Comparison of ENCODE assay signal across 1 cellular context in the genomic region with DNA sequence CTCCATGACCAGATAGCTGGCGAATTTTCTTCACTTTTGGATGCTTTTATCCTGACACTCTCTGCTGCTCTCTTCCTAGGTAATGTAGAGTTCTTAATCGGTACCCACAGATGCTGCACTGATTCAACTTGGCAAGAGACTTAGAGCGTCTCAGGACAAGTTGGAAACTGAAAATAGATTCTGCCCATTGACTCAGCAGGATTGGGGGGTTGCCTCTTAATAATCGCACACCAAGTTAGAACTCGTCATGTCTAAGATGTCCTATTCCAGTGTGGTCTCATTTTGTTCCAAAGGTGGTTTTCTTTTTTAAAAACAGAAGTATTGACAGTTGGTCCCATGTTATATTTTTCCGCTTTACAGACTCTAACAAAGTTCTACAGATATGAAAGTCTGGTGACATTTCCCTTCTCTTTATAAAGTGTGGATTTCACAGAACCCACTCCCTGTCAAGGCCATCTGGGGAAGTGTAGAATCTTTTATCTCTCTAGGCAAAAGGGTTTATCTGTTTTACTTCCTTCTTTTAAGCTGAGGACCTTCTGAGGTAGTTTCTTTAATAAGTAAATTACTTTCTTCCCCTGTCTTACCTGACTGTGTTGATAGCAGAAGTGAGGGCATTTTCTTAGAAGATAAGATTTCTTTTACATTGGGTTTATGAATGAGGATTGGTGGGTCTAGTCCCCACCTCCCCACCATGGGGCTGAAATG.
TF ChIP-seq lines count a peak whose summit lies in the region.

No MANE protein-coding gene starts in this region.

TF ChIP-seq in K562, 482 proteins besides CTCF, POLR2A, EP300 and RAD21 (continued from another document and continues in another):
- TF ChIP-seq, protein P1, sequence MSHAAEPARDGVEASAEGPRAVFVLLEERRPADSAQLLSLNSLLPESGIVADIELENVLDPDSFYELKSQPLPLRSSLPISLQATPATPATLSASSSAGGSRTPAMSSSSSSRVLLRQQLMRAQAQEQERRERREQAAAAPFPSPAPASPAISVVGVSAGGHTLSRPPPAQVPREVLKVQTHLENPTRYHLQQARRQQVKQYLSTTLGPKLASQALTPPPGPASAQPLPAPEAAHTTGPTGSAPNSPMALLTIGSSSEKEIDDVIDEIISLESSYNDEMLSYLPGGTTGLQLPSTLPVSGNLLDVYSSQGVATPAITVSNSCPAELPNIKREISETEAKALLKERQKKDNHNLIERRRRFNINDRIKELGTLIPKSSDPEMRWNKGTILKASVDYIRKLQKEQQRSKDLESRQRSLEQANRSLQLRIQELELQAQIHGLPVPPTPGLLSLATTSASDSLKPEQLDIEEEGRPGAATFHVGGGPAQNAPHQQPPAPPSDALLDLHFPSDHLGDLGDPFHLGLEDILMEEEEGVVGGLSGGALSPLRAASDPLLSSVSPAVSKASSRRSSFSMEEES (CRISPR knock-in tag; IDR thresholded peaks at IDR 0.05), result no peak
- TF ChIP-seq NFXL1 (CRISPR knock-in tag; IDR thresholded peaks at IDR 0.05) (no peak), NR2C2 (CRISPR knock-in tag; IDR thresholded peaks at IDR 0.05) (no peak), NR2C2 (tag; IDR thresholded peaks at IDR 0.05) (no peak), TAL1 (IDR thresholded peaks at IDR 0.05) (peak; percentile 39; the same call in 1 of the 2 replicates), GTF2F1 (IDR thresholded peaks at IDR 0.05; ENCODE audit: low read depth, low read length) (no peak), NEUROD1 (IDR thresholded peaks at IDR 0.05; ENCODE audit: borderline replicate concordance, low read depth, low read length, partially characterized antibody) (no peak), ZSCAN29 (IDR thresholded peaks at IDR 0.05) (no peak), NR2F6 (CRISPR knock-in tag; IDR thresholded peaks at IDR 0.05) (no peak), ZNF586 (CRISPR knock-in tag; conservative IDR thresholded peaks at IDR 0.05) (no peak), CHCHD3 (CRISPR knock-in tag; IDR thresholded peaks at IDR 0.05) (no peak), DPF2 (IDR thresholded peaks at IDR 0.05) (peak; percentile 56), SMAD4 (CRISPR knock-in tag; conservative IDR thresholded peaks at IDR 0.05) (0 out of 2 replicates have a peak, but pooled peaks have one; percentile 15), CHD4 (IDR thresholded peaks at IDR 0.05; ENCODE audit: insufficient read depth, insufficient replicate concordance, low read depth, low read length, poor library complexity, severe bottlenecking) (no peak), PURB (CRISPR knock-in tag; IDR thresholded peaks at IDR 0.05; ENCODE audit: low read depth) (no peak), CTBP1 (IDR thresholded peaks at IDR 0.05; ENCODE audit: borderline replicate concordance) (peak; percentile 30; the same call in 1 of the 2 replicates), ZZZ3 (IDR thresholded peaks at IDR 0.05) (no peak), TRIM24 (IDR thresholded peaks at IDR 0.05) (0 out of 4 replicates have a peak, but pooled peaks of 1 of the 2 experiments have one; percentile 18), SPI1 (IDR thresholded peaks at IDR 0.05; ENCODE audit: borderline replicate concordance, low read depth, low read length) (peak; percentile 28; the same call in 1 of the 2 replicates), ZC3H8 (IDR thresholded peaks at IDR 0.05) (no peak), MAFK (IDR thresholded peaks at IDR 0.05; ENCODE audit: low read length) (0 out of 2 replicates have a peak, but pooled peaks have one; percentile 7), ZNF699 (CRISPR knock-in tag; IDR thresholded peaks at IDR 0.05; ENCODE audit: insufficient replicate concordance) (no peak), MAFF (IDR thresholded peaks at IDR 0.05; ENCODE audit: low read length) (peak; percentile 2; the same call in 1 of the 2 replicates), MECOM (CRISPR knock-in tag; IDR thresholded peaks at IDR 0.05) (no peak), PRPF4 (IDR thresholded peaks at IDR 0.05; ENCODE audit: insufficient read depth, low read depth, low read length, poor library complexity, severe bottlenecking) (no peak), ESRRB (CRISPR knock-in tag; IDR thresholded peaks at IDR 0.05; ENCODE audit: borderline replicate concordance) (no peak), ZFPM2 (CRISPR knock-in tag; IDR thresholded peaks at IDR 0.05) (no peak), ZBTB8A (IDR thresholded peaks at IDR 0.05; ENCODE audit: partially characterized antibody) (no peak), ZNF551 (CRISPR knock-in tag; IDR thresholded peaks at IDR 0.05) (no peak), ZNF232 (CRISPR knock-in tag; IDR thresholded peaks at IDR 0.05) (no peak), ZNF408 (CRISPR knock-in tag; IDR thresholded peaks at IDR 0.05; ENCODE audit: low read depth) (no peak), ELF4 (CRISPR knock-in tag; IDR thresholded peaks at IDR 0.05) (no peak), BMI1 (IDR thresholded peaks at IDR 0.05; ENCODE audit: low read length) (no peak), FOXM1 (IDR thresholded peaks at IDR 0.05; ENCODE audit: low read depth) (peak; percentile 27; the same call in 1 of the 2 replicates), FOXM1 (CRISPR knock-in tag; IDR thresholded peaks at IDR 0.05; ENCODE audit: low read depth) (no peak), ZKSCAN8 (CRISPR knock-in tag; IDR thresholded peaks at IDR 0.05) (no peak), FOXJ2 (tag; IDR thresholded peaks at IDR 0.05) (no peak), CBFA2T3 (IDR thresholded peaks at IDR 0.05) (peak; percentile 68), ZNF324 (CRISPR knock-in tag; IDR thresholded peaks at IDR 0.05) (no peak), CBX8 (IDR thresholded peaks at IDR 0.05; ENCODE audit: borderline replicate concordance, extremely low read depth, low read depth, low read length, poor library complexity, severe bottlenecking) (no peak), ZNF316 (IDR thresholded peaks at IDR 0.05) (peak; percentile 21; the same call in 1 of the 2 replicates), SMARCA4 (IDR thresholded peaks at IDR 0.05) (peak; percentile 64), EZH2 (IDR thresholded peaks at IDR 0.05; ENCODE audit: borderline replicate concordance, low read depth, low read length) (no peak), JUND (IDR thresholded peaks at IDR 0.05; ENCODE audit: borderline replicate concordance, low read depth, low read length) (0 out of 2 replicates have a peak, but pooled peaks have one; percentile 15), JUND (tag; IDR thresholded peaks at IDR 0.05; ENCODE audit: borderline replicate concordance, low read depth, low read length) (no peak; the same call in 2 of the 3 replicates), RFX5 (IDR thresholded peaks at IDR 0.05; ENCODE audit: low read depth, low read length) (no peak), SOX6 (IDR thresholded peaks at IDR 0.05) (peak; percentile 59; the same call in 1 of the 2 replicates), SRF (CRISPR knock-in tag; IDR thresholded peaks at IDR 0.05) (no peak)
- TF ChIP-seq, protein P2, sequence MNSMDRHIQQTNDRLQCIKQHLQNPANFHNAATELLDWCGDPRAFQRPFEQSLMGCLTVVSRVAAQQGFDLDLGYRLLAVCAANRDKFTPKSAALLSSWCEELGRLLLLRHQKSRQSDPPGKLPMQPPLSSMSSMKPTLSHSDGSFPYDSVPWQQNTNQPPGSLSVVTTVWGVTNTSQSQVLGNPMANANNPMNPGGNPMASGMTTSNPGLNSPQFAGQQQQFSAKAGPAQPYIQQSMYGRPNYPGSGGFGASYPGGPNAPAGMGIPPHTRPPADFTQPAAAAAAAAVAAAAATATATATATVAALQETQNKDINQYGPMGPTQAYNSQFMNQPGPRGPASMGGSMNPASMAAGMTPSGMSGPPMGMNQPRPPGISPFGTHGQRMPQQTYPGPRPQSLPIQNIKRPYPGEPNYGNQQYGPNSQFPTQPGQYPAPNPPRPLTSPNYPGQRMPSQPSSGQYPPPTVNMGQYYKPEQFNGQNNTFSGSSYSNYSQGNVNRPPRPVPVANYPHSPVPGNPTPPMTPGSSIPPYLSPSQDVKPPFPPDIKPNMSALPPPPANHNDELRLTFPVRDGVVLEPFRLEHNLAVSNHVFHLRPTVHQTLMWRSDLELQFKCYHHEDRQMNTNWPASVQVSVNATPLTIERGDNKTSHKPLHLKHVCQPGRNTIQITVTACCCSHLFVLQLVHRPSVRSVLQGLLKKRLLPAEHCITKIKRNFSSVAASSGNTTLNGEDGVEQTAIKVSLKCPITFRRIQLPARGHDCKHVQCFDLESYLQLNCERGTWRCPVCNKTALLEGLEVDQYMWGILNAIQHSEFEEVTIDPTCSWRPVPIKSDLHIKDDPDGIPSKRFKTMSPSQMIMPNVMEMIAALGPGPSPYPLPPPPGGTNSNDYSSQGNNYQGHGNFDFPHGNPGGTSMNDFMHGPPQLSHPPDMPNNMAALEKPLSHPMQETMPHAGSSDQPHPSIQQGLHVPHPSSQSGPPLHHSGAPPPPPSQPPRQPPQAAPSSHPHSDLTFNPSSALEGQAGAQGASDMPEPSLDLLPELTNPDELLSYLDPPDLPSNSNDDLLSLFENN (IDR thresholded peaks at IDR 0.05; ENCODE audit: low read depth in 2 of 2, low read length in 2 of 2), result no peak
- TF ChIP-seq, protein P3, sequence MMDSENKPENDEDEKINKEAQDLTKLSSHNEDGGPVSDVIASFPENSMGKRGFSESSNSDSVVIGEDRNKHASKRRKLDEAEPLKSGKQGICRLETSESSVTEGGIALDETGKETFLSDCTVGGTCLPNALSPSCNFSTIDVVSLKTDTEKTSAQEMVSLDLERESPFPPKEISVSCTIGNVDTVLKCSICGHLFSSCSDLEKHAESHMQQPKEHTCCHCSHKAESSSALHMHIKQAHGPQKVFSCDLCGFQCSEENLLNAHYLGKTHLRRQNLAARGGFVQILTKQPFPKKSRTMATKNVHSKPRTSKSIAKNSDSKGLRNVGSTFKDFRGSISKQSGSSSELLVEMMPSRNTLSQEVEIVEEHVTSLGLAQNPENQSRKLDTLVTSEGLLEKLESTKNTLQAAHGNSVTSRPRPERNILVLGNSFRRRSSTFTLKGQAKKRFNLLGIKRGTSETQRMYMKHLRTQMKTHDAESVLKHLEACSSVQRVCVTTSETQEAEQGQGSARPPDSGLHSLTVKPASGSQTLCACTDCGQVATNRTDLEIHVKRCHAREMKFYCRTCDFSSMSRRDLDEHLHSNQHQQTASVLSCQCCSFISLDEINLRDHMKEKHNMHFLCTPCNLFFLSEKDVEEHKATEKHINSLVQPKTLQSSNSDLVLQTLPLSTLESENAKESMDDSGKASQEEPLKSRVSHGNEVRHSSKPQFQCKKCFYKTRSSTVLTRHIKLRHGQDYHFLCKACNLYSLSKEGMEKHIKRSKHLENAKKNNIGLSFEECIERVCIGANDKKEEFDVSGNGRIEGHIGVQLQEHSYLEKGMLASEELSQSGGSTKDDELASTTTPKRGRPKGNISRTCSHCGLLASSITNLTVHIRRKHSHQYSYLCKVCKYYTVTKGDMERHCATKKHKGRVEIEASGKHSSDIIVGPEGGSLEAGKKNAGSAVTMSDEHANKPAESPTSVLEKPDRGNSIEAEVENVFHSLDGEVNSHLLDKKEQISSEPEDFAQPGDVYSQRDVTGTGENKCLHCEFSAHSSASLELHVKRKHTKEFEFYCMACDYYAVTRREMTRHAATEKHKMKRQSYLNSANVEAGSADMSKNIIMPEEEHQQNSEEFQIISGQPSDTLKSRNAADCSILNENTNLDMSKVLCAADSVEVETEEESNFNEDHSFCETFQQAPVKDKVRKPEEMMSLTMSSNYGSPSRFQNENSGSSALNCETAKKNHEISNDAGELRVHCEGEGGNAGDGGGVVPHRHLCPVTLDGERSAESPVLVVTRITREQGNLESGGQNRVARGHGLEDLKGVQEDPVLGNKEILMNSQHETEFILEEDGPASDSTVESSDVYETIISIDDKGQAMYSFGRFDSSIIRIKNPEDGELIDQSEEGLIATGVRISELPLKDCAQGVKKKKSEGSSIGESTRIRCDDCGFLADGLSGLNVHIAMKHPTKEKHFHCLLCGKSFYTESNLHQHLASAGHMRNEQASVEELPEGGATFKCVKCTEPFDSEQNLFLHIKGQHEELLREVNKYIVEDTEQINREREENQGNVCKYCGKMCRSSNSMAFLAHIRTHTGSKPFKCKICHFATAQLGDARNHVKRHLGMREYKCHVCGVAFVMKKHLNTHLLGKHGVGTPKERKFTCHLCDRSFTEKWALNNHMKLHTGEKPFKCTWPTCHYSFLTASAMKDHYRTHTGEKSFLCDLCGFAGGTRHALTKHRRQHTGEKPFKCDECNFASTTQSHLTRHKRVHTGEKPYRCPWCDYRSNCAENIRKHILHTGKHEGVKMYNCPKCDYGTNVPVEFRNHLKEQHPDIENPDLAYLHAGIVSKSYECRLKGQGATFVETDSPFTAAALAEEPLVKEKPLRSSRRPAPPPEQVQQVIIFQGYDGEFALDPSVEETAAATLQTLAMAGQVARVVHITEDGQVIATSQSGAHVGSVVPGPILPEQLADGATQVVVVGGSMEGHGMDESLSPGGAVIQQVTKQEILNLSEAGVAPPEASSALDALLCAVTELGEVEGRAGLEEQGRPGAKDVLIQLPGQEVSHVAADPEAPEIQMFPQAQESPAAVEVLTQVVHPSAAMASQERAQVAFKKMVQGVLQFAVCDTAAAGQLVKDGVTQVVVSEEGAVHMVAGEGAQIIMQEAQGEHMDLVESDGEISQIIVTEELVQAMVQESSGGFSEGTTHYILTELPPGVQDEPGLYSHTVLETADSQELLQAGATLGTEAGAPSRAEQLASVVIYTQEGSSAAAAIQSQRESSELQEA (IDR thresholded peaks at IDR 0.05; ENCODE audit: low read depth), result no peak
- TF ChIP-seq, protein P4, sequence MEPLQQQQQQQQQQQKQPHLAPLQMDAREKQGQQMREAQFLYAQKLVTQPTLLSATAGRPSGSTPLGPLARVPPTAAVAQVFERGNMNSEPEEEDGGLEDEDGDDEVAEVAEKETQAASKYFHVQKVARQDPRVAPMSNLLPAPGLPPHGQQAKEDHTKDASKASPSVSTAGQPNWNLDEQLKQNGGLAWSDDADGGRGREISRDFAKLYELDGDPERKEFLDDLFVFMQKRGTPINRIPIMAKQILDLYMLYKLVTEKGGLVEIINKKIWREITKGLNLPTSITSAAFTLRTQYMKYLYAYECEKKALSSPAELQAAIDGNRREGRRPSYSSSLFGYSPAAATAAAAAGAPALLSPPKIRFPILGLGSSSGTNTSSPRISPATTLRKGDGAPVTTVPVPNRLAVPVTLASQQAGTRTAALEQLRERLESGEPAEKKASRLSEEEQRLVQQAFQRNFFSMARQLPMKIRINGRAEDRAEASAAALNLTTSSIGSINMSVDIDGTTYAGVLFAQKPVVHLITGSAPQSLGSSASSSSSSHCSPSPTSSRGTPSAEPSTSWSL (CRISPR knock-in tag; IDR thresholded peaks at IDR 0.05; ENCODE audit: borderline replicate concordance), result no peak
- TF ChIP-seq, protein P5, sequence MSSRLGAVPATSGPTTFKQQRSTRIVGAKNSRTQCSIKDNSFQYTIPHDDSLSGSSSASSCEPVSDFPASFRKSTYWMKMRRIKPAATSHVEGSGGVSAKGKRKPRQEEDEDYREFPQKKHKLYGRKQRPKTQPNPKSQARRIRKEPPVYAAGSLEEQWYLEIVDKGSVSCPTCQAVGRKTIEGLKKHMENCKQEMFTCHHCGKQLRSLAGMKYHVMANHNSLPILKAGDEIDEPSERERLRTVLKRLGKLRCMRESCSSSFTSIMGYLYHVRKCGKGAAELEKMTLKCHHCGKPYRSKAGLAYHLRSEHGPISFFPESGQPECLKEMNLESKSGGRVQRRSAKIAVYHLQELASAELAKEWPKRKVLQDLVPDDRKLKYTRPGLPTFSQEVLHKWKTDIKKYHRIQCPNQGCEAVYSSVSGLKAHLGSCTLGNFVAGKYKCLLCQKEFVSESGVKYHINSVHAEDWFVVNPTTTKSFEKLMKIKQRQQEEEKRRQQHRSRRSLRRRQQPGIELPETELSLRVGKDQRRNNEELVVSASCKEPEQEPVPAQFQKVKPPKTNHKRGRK (tag; IDR thresholded peaks at IDR 0.05), result no peak
- TF ChIP-seq, protein P6, sequence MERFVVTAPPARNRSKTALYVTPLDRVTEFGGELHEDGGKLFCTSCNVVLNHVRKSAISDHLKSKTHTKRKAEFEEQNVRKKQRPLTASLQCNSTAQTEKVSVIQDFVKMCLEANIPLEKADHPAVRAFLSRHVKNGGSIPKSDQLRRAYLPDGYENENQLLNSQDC (CRISPR knock-in tag; IDR thresholded peaks at IDR 0.05), result no peak
